7 cellular contexts compared by ENCODE assay signal in the genomic region with DNA sequence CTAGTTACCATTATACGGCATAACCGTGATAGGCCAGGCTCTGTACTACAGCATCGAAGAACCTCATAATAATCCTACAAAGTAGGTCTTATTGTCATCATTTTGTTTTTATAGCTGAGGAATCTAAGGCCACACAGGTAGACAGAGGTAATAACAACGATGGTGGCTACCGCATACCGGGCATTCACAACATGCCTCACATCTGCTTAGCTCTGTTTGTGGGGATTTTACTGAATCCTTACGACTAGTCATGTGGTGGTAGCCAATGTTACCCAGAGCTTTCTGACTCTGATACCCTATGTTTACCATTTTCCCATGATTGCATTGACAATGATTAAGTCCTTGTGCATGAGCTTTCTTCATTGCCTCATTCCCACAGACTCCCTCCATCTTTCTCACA.
"Had no signal": no experiment of that assay in that cellular context is flagged by ENCODE, and none has a peak within 500 bp of the region (broad histone marks: within the 10 kb centered on the region; RNA-seq: fewer than 3 reads in every experiment).

No MANE protein-coding gene starts in this region.

- H3K9ac ChIP-seq: GM23248 had no signal

- H3K4me1 Mint-ChIP-seq: IgD-negative memory B cell had no signal

- DNase-seq: GM23248, H9, HCEC 1CT, KBM-7 had no signal

- H3K4me3 ChIP-seq: GM23248 had no signal

- H3K27ac Mint-ChIP-seq: H9, IgD-negative memory B cell had no signal

- H3K4me3 Mint-ChIP-seq: H9, IgD-negative memory B cell had no signal

- H3K27ac ChIP-seq: GM23248, HL-60 had no signal

- H3K9me3 Mint-ChIP-seq: H9, IgD-negative memory B cell had no signal

- ATAC-seq: HepG2 had no signal
